ENCODE assay signal across 8 cellular contexts in genomic region chr1:230867903-230868735, GRCh38. TPM values are rescaled to one million over a fixed set of nuclear protein-coding genes. Genes with fewer than 3 reads are reported as not detected.
DNase-seq lines count a peak whose midpoint lies in the region; ATAC-seq lines count a peak whose summit lies in the region.

A gene with protein sequence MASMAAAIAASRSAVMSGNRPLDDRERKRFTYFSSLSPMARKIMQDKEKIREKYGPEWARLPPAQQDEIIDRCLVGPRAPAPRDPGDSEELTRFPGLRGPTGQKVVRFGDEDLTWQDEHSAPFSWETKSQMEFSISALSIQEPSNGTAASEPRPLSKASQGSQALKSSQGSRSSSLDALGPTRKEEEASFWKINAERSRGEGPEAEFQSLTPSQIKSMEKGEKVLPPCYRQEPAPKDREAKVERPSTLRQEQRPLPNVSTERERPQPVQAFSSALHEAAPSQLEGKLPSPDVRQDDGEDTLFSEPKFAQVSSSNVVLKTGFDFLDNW (minus strand): TSS chr1:230868521. CDS start chr1:230868512, 9 bp downstream.

- H3K27me3 ChIP-seq in effector memory CD4-positive, alpha-beta T cell (replicated peaks; ENCODE audit: control insufficient read depth, insufficient read depth, low read length, poor library complexity, severe bottlenecking), result no peaks in the 10 kb centered on the region

- ATAC-seq in HG02943 (IDR thresholded peaks at IDR 0.05; ENCODE audit: low read depth, unreplicated experiment), result peak; percentile 81

- H3K4me3 ChIP-seq in effector memory CD4-positive, alpha-beta T cell (ENCODE audit: insufficient read depth, low read depth, low read length, poor library complexity, severe bottlenecking), result peak within 1 kb of the TSS; percentile 92

- peaks cover 7% of the 10 kb centered on the region for H3K4me1 ChIP-seq in effector memory CD4-positive, alpha-beta T cell (ENCODE audit: control insufficient read depth, insufficient read depth, low read length, poor library complexity, severe bottlenecking)

- H3K36me3 ChIP-seq in effector memory CD4-positive, alpha-beta T cell (ENCODE audit: control insufficient read depth, insufficient read depth, low read length), result no peaks in the 10 kb centered on the region

- no peaks in the 10 kb centered on the region for H3K9me3 ChIP-seq in effector memory CD4-positive, alpha-beta T cell (ENCODE audit: control insufficient read depth, low read length)

- DNase-seq in SIG-M5 treated with dmso at 0.1 percent for 504 hours (lab: John Stamatoyannopoulos, UW; ENCODE audit: unreplicated experiment) (peak; percentile 63), SIG-M5 (lab: John Stamatoyannopoulos, UW) (no peak), NCI-H2227 treated with DMSO at 0.1 percent for 48 hours (lab: John Stamatoyannopoulos, UW) (peak; percentile 88), mesenteric fat pad (ENCODE audit: low spot score) (peak; percentile 93)
- peak; percentile 25 to 73 for DNase-seq in activated CD8-positive, alpha-beta memory T cell treated with anti-CD3 and anti-CD28 coated beads for 1 hour (ENCODE audit: extremely low read depth in 1 of 2, low read depth in 1 of 2)
- DNase-seq in effector memory CD4-positive, alpha-beta T cell, result peak; percentile 60 to 69 (median 63)
- DNase-seq in stimulated activated CD8-positive, alpha-beta memory T cell treated with anti-CD3 and anti-CD28 coated beads, Interleukin-15, amount 100 ng/mL, for 24 hours (ENCODE audit: low read depth), result peak; percentile 55

- peak within 1 kb of the TSS; percentile 54 for H3K27ac ChIP-seq in effector memory CD4-positive, alpha-beta T cell (ENCODE audit: insufficient read depth, low read length, poor library complexity, severe bottlenecking)

RNA-seq across cellular contexts. Expression of the gene that starts here (rescaled TPM):
- 64.5 TPM for total RNA-seq in mesenteric fat pad
